Comparison of ENCODE assay signal across 28 cellular contexts in the genomic region with DNA sequence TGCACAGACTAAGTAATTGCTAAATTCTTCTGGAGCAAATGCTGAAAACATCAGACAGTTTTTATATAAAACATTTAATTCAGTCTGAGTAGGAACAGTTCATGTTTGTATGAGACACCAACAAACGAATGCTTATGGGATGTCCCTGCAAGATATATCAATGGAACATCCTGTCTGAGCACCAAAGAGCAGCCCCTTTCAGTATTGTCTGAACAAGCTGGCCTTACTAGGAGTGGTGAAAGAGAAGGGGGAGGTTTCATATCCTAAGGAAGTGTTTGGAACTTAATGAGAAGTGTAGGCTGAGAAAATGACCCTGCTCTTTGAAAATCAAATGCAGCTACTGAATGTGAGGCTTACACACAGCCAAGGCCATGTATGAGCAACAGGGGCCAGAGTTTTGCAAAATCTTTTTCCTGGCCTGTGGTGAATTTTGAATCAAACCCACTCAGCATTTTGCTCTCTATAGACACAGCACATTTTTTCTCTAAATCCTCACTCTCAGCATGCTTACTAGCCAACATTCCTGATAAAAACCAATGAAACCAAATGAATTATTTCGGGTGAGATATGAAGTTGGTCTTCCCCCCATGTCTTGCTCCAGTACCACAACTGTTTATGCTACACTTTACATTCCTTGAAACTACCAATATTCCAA.
DNase-seq lines count a peak whose midpoint lies in the region; ATAC-seq, FAIRE-seq and TF ChIP-seq lines count a peak whose summit lies in the region.
"Had no signal": no experiment of that assay in that cellular context is flagged by ENCODE, and none has a peak within 500 bp of the region (broad histone marks: within the 10 kb centered on the region; RNA-seq: fewer than 3 reads in every experiment).

No MANE protein-coding gene starts in this region.

- no peaks in the 10 kb centered on the region for H3K36me3 ChIP-seq in SK-N-MC (ENCODE audit: insufficient read depth, low read length)
- no peaks in the 10 kb centered on the region for H3K36me3 ChIP-seq in endothelial cell of umbilical vein (ENCODE audit: control insufficient read depth in 2 of 2, extremely low read depth in 1 of 2, insufficient read depth in 2 of 2, low read length in 2 of 2)
- no peaks in the 10 kb centered on the region for H3K36me3 ChIP-seq in neuronal stem cell (replicated peaks in 1 of 2; ENCODE audit: control insufficient read depth in 2 of 2, insufficient read depth in 2 of 2, low read length in 2 of 2)
- H3K36me3 ChIP-seq: MG63 had no signal

- no peak overlapping the region for H2BK5ac ChIP-seq in neuronal stem cell (ENCODE audit: low read length)

- no peaks in the 10 kb centered on the region for H3K9me3 Mint-ChIP-seq in activated T-cell treated with anti-CD3 and anti-CD28 coated beads, Interleukin-2, amount 50 U/mL, for 4 hours
- H3K9me3 Mint-ChIP-seq: activated CD4-positive, alpha-beta memory T cell treated with anti-CD3 and anti-CD28 coated beads, Interleukin-2, amount 10 ng/mL, durations not matched to agents 7 days and 5 days; activated naive CD8-positive, alpha-beta T cell treated with anti-CD3 and anti-CD28 coated beads, Interleukin-2, amount 50 U/mL, for 24 hours; mesothelial cell of epicardium; naive thymus-derived CD4-positive, alpha-beta T cell had no signal

- H3K27me3 Mint-ChIP-seq in activated T-cell treated with anti-CD3 and anti-CD28 coated beads, Interleukin-2, amount 50 U/mL, for 4 hours (ENCODE audit: low read depth), result no peaks in the 10 kb centered on the region
- H3K27me3 Mint-ChIP-seq: activated CD4-positive, alpha-beta memory T cell treated with anti-CD3 and anti-CD28 coated beads, Interleukin-2, amount 10 ng/mL, durations not matched to agents 7 days and 5 days; activated naive CD8-positive, alpha-beta T cell treated with anti-CD3 and anti-CD28 coated beads, Interleukin-2, amount 50 U/mL, for 24 hours; naive thymus-derived CD4-positive, alpha-beta T cell had no signal

- ATAC-seq in activated T-cell treated with anti-CD3 and anti-CD28 coated beads, Interleukin-2, amount 50 U/mL, for 4 hours, result no peak
- ATAC-seq in HG02610 (IDR thresholded peaks at IDR 0.05; ENCODE audit: unreplicated experiment), result no peak
- ATAC-seq: activated naive CD8-positive, alpha-beta T cell treated with anti-CD3 and anti-CD28 coated beads, Interleukin-2, amount 50 U/mL, for 24 hours; K562; left lobe of liver; naive thymus-derived CD4-positive, alpha-beta T cell; Right ventricle myocardium inferior had no signal

- H2BK15ac ChIP-seq in neuronal stem cell (ENCODE audit: low read length), result no peak overlapping the region

- H2BK12ac ChIP-seq in neuronal stem cell (ENCODE audit: low read length), result no peak overlapping the region

- FAIRE-seq in endothelial cell of umbilical vein (lab: Jason Lieb, UNC), result no peak
- FAIRE-seq: bronchial epithelial cell, D721Med, GM19239, K562 had no signal

- in situ Hi-C loops in G401 (cut with HindIII; ENCODE audit: low sequenced_read_pairs), result no loop called here

- H3K4me3 ChIP-seq in SK-N-MC, result peak overlapping the region; percentile 28; the same call in 1 of the 2 replicates
- H3K4me3 ChIP-seq in endothelial cell of umbilical vein (replicated peaks in 1 of 3; ENCODE audit: insufficient read depth in 1 of 3, low read depth in 1 of 3, low read length in 3 of 3), result no peak overlapping the region
- no peak overlapping the region for H3K4me3 ChIP-seq in neuronal stem cell (ENCODE audit: low read length in 2 of 2)
- H3K4me3 ChIP-seq: K562, MG63 had no signal

- no peak overlapping the region for H2BK120ac ChIP-seq in neuronal stem cell (ENCODE audit: low read depth, low read length)

- no peak overlapping the region for H3K4me3 Mint-ChIP-seq in activated T-cell treated with anti-CD3 and anti-CD28 coated beads, Interleukin-2, amount 50 U/mL, for 4 hours
- H3K4me3 Mint-ChIP-seq: activated CD4-positive, alpha-beta memory T cell treated with anti-CD3 and anti-CD28 coated beads, Interleukin-2, amount 10 ng/mL, durations not matched to agents 7 days and 5 days; activated naive CD8-positive, alpha-beta T cell treated with anti-CD3 and anti-CD28 coated beads, Interleukin-2, amount 50 U/mL, for 24 hours; CD14-positive monocyte; mesothelial cell of epicardium; naive thymus-derived CD4-positive, alpha-beta T cell had no signal

- DNase-seq in COLO829 (ENCODE audit: low spot score), result peak; percentile 41
- DNase-seq in SK-N-MC (ENCODE audit: low read depth, low spot score), result peak; percentile 8
- DNase-seq in endothelial cell of umbilical vein (ENCODE audit: low read depth, low spot score), result peak; percentile 1
- DNase-seq in neuronal stem cell (ENCODE audit: low spot score), result no peak
- DNase-seq in activated T-cell treated with anti-CD3 and anti-CD28 coated beads, Interleukin-2, amount 50 U/mL, for 4 hours, result no peak
- DNase-seq in activated naive CD4-positive, alpha-beta T cell treated with anti-CD3 and anti-CD28 coated beads, Interleukin-2, amount 50 U/mL, for 16 hours, result no peak
- no peak for DNase-seq in G401 (ENCODE audit: low spot score)
- DNase-seq: ACHN; activated CD4-positive, alpha-beta memory T cell treated with anti-CD3 and anti-CD28 coated beads, Interleukin-2, amount 10 ng/mL, durations not matched to agents 7 days and 5 days; activated CD4-positive, CD25-positive, alpha-beta regulatory T cell treated with anti-CD3 and anti-CD28 coated beads, Interleukin-2, amount 50 U/mL, for 72 hours; activated effector memory CD4-positive, alpha-beta T cell treated with anti-CD3 and anti-CD28 coated beads, Interleukin-2, amount 50 U/mL, for 16 hours; activated naive CD8-positive, alpha-beta T cell treated with anti-CD3 and anti-CD28 coated beads, Interleukin-2, amount 50 U/mL, for 24 hours; foreskin fibroblast; MG63; naive thymus-derived CD4-positive, alpha-beta T cell; NCI-H1436; NCI-H2107; NCI-H446 treated with DMSO at 0.1 percent for 48 hours; SW 1271 had no signal

- intact Hi-C loops in endothelial cell of umbilical vein (cut with micrococcal nuclease), result no loop called here

- no peaks in the 10 kb centered on the region for H3K79me2 ChIP-seq in endothelial cell of umbilical vein (ENCODE audit: control insufficient read depth, insufficient read depth, low read length)

- no peak for TF ChIP-seq POLR2A in endothelial cell of umbilical vein (IDR thresholded peaks at IDR 0.05; ENCODE audit: low read depth, low read length)

- H4K20me1 ChIP-seq in endothelial cell of umbilical vein (replicated peaks; ENCODE audit: control insufficient read depth, extremely low read depth, insufficient read depth, low read length), result no peaks in the 10 kb centered on the region

- H3K14ac ChIP-seq in neuronal stem cell (ENCODE audit: low read length), result no peak overlapping the region

- POLR2A ChIA-PET in endothelial cell of umbilical vein (lab: Charles Lee), result no interaction called here

- BruUV-seq in endothelial cell of umbilical vein (replicated peaks; lab: Mats Ljungman, UMichigan), result no TSS peak

- no CpG with 5 or more reads among the region's 2 CpGs for WGBS in neuronal stem cell (ENCODE audit: extremely low coverage in 2 of 2, insufficient read length in 2 of 2, insufficient replicate concordance in 1 of 2), 2 donors

- H3K4me2 ChIP-seq in endothelial cell of umbilical vein (ENCODE audit: insufficient read depth, low read length), result no peak overlapping the region
- no peak overlapping the region for H3K4me2 ChIP-seq in neuronal stem cell (ENCODE audit: insufficient read depth, low read length, poor library complexity, severe bottlenecking)

- H3K18ac ChIP-seq in neuronal stem cell (ENCODE audit: low read length), result no peak overlapping the region

- no peaks in the 10 kb centered on the region for H3K4me1 Mint-ChIP-seq in activated T-cell treated with anti-CD3 and anti-CD28 coated beads, Interleukin-2, amount 50 U/mL, for 4 hours (ENCODE audit: low read depth)
- H3K4me1 Mint-ChIP-seq: activated CD4-positive, alpha-beta memory T cell treated with anti-CD3 and anti-CD28 coated beads, Interleukin-2, amount 10 ng/mL, durations not matched to agents 7 days and 5 days; activated naive CD8-positive, alpha-beta T cell treated with anti-CD3 and anti-CD28 coated beads, Interleukin-2, amount 50 U/mL, for 24 hours; CD14-positive monocyte; naive thymus-derived CD4-positive, alpha-beta T cell had no signal

- no peak for TF ChIP-seq CTCF in endothelial cell of umbilical vein (IDR thresholded peaks at IDR 0.05; ENCODE audit: extremely low read depth in 1 of 2, insufficient read depth in 1 of 2, low read depth in 1 of 2, low read length in 2 of 2)

- H3K27me3 ChIP-seq in endothelial cell of umbilical vein (ENCODE audit: control insufficient read depth in 2 of 2, insufficient read depth in 2 of 2, low read length in 2 of 2) (no peaks in the 10 kb centered on the region), neuronal stem cell (ENCODE audit: control insufficient read depth in 3 of 3, insufficient read depth in 3 of 3, low read depth in 1 of 3, low read length in 3 of 3) (peaks cover 0 to 3% (median 0%) of the 10 kb centered on the region in 3 experiments)
- H3K27me3 ChIP-seq: MG63 had no signal

- H4K91ac ChIP-seq in neuronal stem cell (ENCODE audit: low read depth, low read length, poor library complexity), result no peak overlapping the region

- no peaks in the 10 kb centered on the region for H3K36me3 Mint-ChIP-seq in activated T-cell treated with anti-CD3 and anti-CD28 coated beads, Interleukin-2, amount 50 U/mL, for 4 hours (ENCODE audit: insufficient read depth)
- H3K36me3 Mint-ChIP-seq: CD14-positive monocyte; mesothelial cell of epicardium; naive thymus-derived CD4-positive, alpha-beta T cell had no signal

- H3K4me1 ChIP-seq in endothelial cell of umbilical vein (ENCODE audit: control insufficient read depth, extremely low read depth, insufficient read depth, low read length) (peaks cover 8% of the 10 kb centered on the region), neuronal stem cell (ENCODE audit: control insufficient read depth in 2 of 2, insufficient read depth in 1 of 2, low read depth in 1 of 2, low read length in 2 of 2) (peaks cover 0 to 7% of the 10 kb centered on the region in 2 donors)

- H3K9ac ChIP-seq in SK-N-MC (ENCODE audit: insufficient read length) (no peak overlapping the region), endothelial cell of umbilical vein (replicated peaks; ENCODE audit: extremely low read depth, insufficient read depth, low read length) (no peak overlapping the region), neuronal stem cell (ENCODE audit: low read depth, low read length, poor library complexity) (no peak overlapping the region)

- H3K27ac ChIP-seq in SK-N-MC, result peak overlapping the region; percentile 91
- no peak overlapping the region for H3K27ac ChIP-seq in endothelial cell of umbilical vein (ENCODE audit: insufficient read depth, low read depth, low read length)
- no peak overlapping the region for H3K27ac ChIP-seq in neuronal stem cell (replicated peaks; ENCODE audit: low read length)

- dilution Hi-C loops in endothelial cell of umbilical vein (cut with MboI; ENCODE audit: extremely low pct_ligation_motif_present, low sequenced_read_pairs), result no loop called here

- CTCF ChIA-PET in endothelial cell of umbilical vein (lab: Charles Lee), result no interaction called here

- H3K79me1 ChIP-seq in neuronal stem cell (ENCODE audit: low read depth, low read length), result no peaks in the 10 kb centered on the region

- no peak overlapping the region for H2AK5ac ChIP-seq in neuronal stem cell (ENCODE audit: low read depth, low read length)

- no peak overlapping the region for H3K23ac ChIP-seq in neuronal stem cell (ENCODE audit: low read depth, low read length, poor library complexity)

- H3K9me3 ChIP-seq in SK-N-MC (ENCODE audit: low read depth, low read length) (no peaks in the 10 kb centered on the region), endothelial cell of umbilical vein (replicated peaks; ENCODE audit: control insufficient read depth, insufficient read depth, low read length) (no peaks in the 10 kb centered on the region), neuronal stem cell (replicated peaks in 1 of 2; ENCODE audit: control insufficient read depth in 2 of 2, insufficient read depth in 1 of 2, low read depth in 1 of 2, low read length in 2 of 2) (no peaks in the 10 kb centered on the region)
- H3K9me3 ChIP-seq: MG63 had no signal

- no peak overlapping the region for H4K8ac ChIP-seq in neuronal stem cell (ENCODE audit: low read depth, low read length)

- H3K4ac ChIP-seq in neuronal stem cell (ENCODE audit: low read length), result no peak overlapping the region

- no peaks in the 10 kb centered on the region for H3K9me1 ChIP-seq in endothelial cell of umbilical vein (replicated peaks; ENCODE audit: control insufficient read depth, extremely low read depth, insufficient read depth, low read length)

- no peak overlapping the region for H2AFZ ChIP-seq in endothelial cell of umbilical vein (ENCODE audit: low read depth, low read length)
- peak overlapping the region; percentile 41 for H2AFZ ChIP-seq in neuronal stem cell (ENCODE audit: low read length)

Comparison
In these comparisons a context has a peak if more than half of its experiments do, and no peak if none do; other contexts are left out.
1. DNase-seq: peak in COLO829 (single experiment), SK-N-MC (single experiment) and endothelial cell of umbilical vein (single experiment); none in neuronal stem cell (single experiment), activated T-cell treated with anti-CD3 and anti-CD28 coated beads, Interleukin-2, amount 50 U/mL, for 4 hours (single experiment), activated naive CD4-positive, alpha-beta T cell treated with anti-CD3 and anti-CD28 coated beads, Interleukin-2, amount 50 U/mL, for 16 hours (single experiment) and G401 (single experiment).